ENCODE assay signal across 40 cellular contexts in genomic region chr12:24293549-24293948, GRCh38.
"Had no signal": no experiment of that assay in that cellular context is flagged by ENCODE, and none has a peak within 500 bp of the region (broad histone marks: within the 10 kb centered on the region; RNA-seq: fewer than 3 reads in every experiment).

No MANE protein-coding gene starts in this region.

- DNase-seq: activated CD4-positive, alpha-beta memory T cell treated with anti-CD3 and anti-CD28 coated beads, Interleukin-2, amount 10 ng/mL, durations not matched to agents 7 days and 5 days; activated CD4-positive, alpha-beta T cell treated with anti-CD3 and anti-CD28 coated beads for 1 hour; activated CD4-positive, alpha-beta T cell treated with anti-CD3 and anti-CD28 coated beads for 36 hours; activated CD4-positive, alpha-beta T cell treated with anti-CD3 and anti-CD28 coated beads for 48 hours; activated CD4-positive, alpha-beta T cell treated with anti-CD3 and anti-CD28 coated beads, Interleukin-2, amount 10 ng/mL, durations not matched to agents 7 days and 5 days; activated CD4-positive, alpha-beta T cell treated with anti-CD3 and anti-CD28 coated beads, Interleukin-2, amount 50 U/mL, for 48 hours; activated CD4-positive, CD25-positive, alpha-beta regulatory T cell; activated CD8-positive, alpha-beta memory T cell treated with anti-CD3 and anti-CD28 coated beads for 24 hours; activated CD8-positive, alpha-beta memory T cell treated with anti-CD3 and anti-CD28 coated beads, Interleukin-2, amount 10 ng/mL, durations not matched to agents 7 days and 5 days; activated CD8-positive, alpha-beta memory T cell treated with anti-CD3 and anti-CD28 coated beads, Interleukin-2, amount 50 U/mL, for 48 hours; activated CD8-positive, alpha-beta T cell treated with anti-CD3 and anti-CD28 coated beads, Interleukin-2, amount 10 ng/mL, durations not matched to agents 7 days and 5 days; activated effector memory CD4-positive, alpha-beta T cell treated with Interleukin-2 at 50 U/mL for 16 hours; activated gamma-delta T cell; activated naive CD4-positive, alpha-beta T cell treated with anti-CD3 and anti-CD28 coated beads, Interleukin-2, amount 10 ng/mL, durations not matched to agents 7 days and 5 days; activated naive CD4-positive, alpha-beta T cell treated with Interleukin-2 at 50 U/mL for 16 hours; activated naive CD8-positive, alpha-beta T cell treated with anti-CD3 and anti-CD28 coated beads, Interleukin-2, amount 10 ng/mL, durations not matched to agents 7 days and 5 days; activated naive CD8-positive, alpha-beta T cell treated with anti-CD3 and anti-CD28 coated beads, Interleukin-2, amount 50 U/mL, for 24 hours; activated T-cell treated with anti-CD3 and anti-CD28 coated beads, Interleukin-2, amount 50 U/mL, for 24 hours; activated T-cell treated with anti-CD3 and anti-CD28 coated beads, Interleukin-2, amount 50 U/mL, for 48 hours; amygdala; anterior cingulate cortex; caudate nucleus; cerebellar nuclear complex; T-helper 1 cell; T-helper 2 cell; T-helper 9 cell; WERI-Rb-1 had no signal

- H3K27ac ChIP-seq: ascending aorta, cardiac muscle cell, WERI-Rb-1 had no signal

- H3K4me3 ChIP-seq: ascending aorta, cardiac muscle cell had no signal

- H3K4me1 Mint-ChIP-seq: activated CD4-positive, alpha-beta memory T cell treated with anti-CD3 and anti-CD28 coated beads, Interleukin-2, amount 10 ng/mL, durations not matched to agents 7 days and 5 days; activated CD4-positive, alpha-beta T cell treated with anti-CD3 and anti-CD28 coated beads for 36 hours; activated CD4-positive, alpha-beta T cell treated with anti-CD3 and anti-CD28 coated beads, Interleukin-2, amount 10 ng/mL, durations not matched to agents 7 days and 5 days; activated CD8-positive, alpha-beta memory T cell treated with anti-CD3 and anti-CD28 coated beads, Interleukin-2, amount 10 ng/mL, durations not matched to agents 7 days and 5 days; activated naive CD4-positive, alpha-beta T cell treated with anti-CD3 and anti-CD28 coated beads, Interleukin-2, amount 10 ng/mL, durations not matched to agents 7 days and 5 days; activated naive CD4-positive, alpha-beta T cell treated with anti-CD3 and anti-CD28 coated beads, Interleukin-2, amount 50 U/mL, for 24 hours; activated naive CD8-positive, alpha-beta T cell treated with anti-CD3 and anti-CD28 coated beads, Interleukin-2, amount 10 ng/mL, durations not matched to agents 7 days and 5 days; activated naive CD8-positive, alpha-beta T cell treated with anti-CD3 and anti-CD28 coated beads, Interleukin-2, amount 50 U/mL, for 24 hours; central memory CD8-positive, alpha-beta T cell had no signal

- ATAC-seq: activated CD4-positive, alpha-beta T cell treated with anti-CD3 and anti-CD28 coated beads for 36 hours; activated CD4-positive, CD25-positive, alpha-beta regulatory T cell treated with anti-CD3 and anti-CD28 coated beads, Interleukin-2, amount 50 U/mL, for 24 hours; activated CD8-positive, alpha-beta memory T cell treated with anti-CD3 and anti-CD28 coated beads, Interleukin-2, amount 10 ng/mL, durations not matched to agents 7 days and 5 days; activated CD8-positive, alpha-beta T cell treated with anti-CD3 and anti-CD28 coated beads, Interleukin-2, amount 10 ng/mL, durations not matched to agents 7 days and 5 days; activated naive CD8-positive, alpha-beta T cell treated with anti-CD3 and anti-CD28 coated beads, Interleukin-2, amount 50 U/mL, for 24 hours; WTC11 had no signal

- H3K9me3 ChIP-seq: ascending aorta had no signal

- H3K4me1 ChIP-seq: ascending aorta had no signal

- H3K36me3 ChIP-seq: ascending aorta, cardiac muscle cell, WERI-Rb-1 had no signal

- H3K27me3 ChIP-seq: ascending aorta, cardiac muscle cell had no signal

- H3K27me3 Mint-ChIP-seq: activated CD4-positive, alpha-beta memory T cell treated with anti-CD3 and anti-CD28 coated beads, Interleukin-2, amount 10 ng/mL, durations not matched to agents 7 days and 5 days; activated CD4-positive, alpha-beta T cell treated with anti-CD3 and anti-CD28 coated beads for 36 hours; activated CD4-positive, alpha-beta T cell treated with anti-CD3 and anti-CD28 coated beads, Interleukin-2, amount 10 ng/mL, durations not matched to agents 7 days and 5 days; activated CD8-positive, alpha-beta memory T cell treated with anti-CD3 and anti-CD28 coated beads, Interleukin-2, amount 10 ng/mL, durations not matched to agents 7 days and 5 days; activated naive CD4-positive, alpha-beta T cell treated with anti-CD3 and anti-CD28 coated beads, Interleukin-2, amount 10 ng/mL, durations not matched to agents 7 days and 5 days; activated naive CD4-positive, alpha-beta T cell treated with anti-CD3 and anti-CD28 coated beads, Interleukin-2, amount 50 U/mL, for 24 hours; activated naive CD8-positive, alpha-beta T cell; activated naive CD8-positive, alpha-beta T cell treated with anti-CD3 and anti-CD28 coated beads, Interleukin-2, amount 10 ng/mL, durations not matched to agents 7 days and 5 days; activated naive CD8-positive, alpha-beta T cell treated with anti-CD3 and anti-CD28 coated beads, Interleukin-2, amount 50 U/mL, for 24 hours; activated T-cell treated with anti-CD3 and anti-CD28 coated beads, Interleukin-2, amount 50 U/mL, for 24 hours; brain; central memory CD8-positive, alpha-beta T cell had no signal

- H3K4me3 Mint-ChIP-seq: activated CD4-positive, alpha-beta memory T cell treated with anti-CD3 and anti-CD28 coated beads, Interleukin-2, amount 10 ng/mL, durations not matched to agents 7 days and 5 days; activated CD4-positive, alpha-beta T cell treated with anti-CD3 and anti-CD28 coated beads for 36 hours; activated CD4-positive, alpha-beta T cell treated with anti-CD3 and anti-CD28 coated beads, Interleukin-2, amount 10 ng/mL, durations not matched to agents 7 days and 5 days; activated CD8-positive, alpha-beta memory T cell treated with anti-CD3 and anti-CD28 coated beads, Interleukin-2, amount 10 ng/mL, durations not matched to agents 7 days and 5 days; activated CD8-positive, alpha-beta T cell treated with anti-CD3 and anti-CD28 coated beads, Interleukin-2, amount 10 ng/mL, durations not matched to agents 7 days and 5 days; activated naive CD4-positive, alpha-beta T cell treated with anti-CD3 and anti-CD28 coated beads, Interleukin-2, amount 10 ng/mL, durations not matched to agents 7 days and 5 days; activated naive CD4-positive, alpha-beta T cell treated with anti-CD3 and anti-CD28 coated beads, Interleukin-2, amount 50 U/mL, for 24 hours; activated naive CD8-positive, alpha-beta T cell; activated naive CD8-positive, alpha-beta T cell treated with anti-CD3 and anti-CD28 coated beads, Interleukin-2, amount 10 ng/mL, durations not matched to agents 7 days and 5 days; activated naive CD8-positive, alpha-beta T cell treated with anti-CD3 and anti-CD28 coated beads, Interleukin-2, amount 50 U/mL, for 24 hours; activated T-cell treated with anti-CD3 and anti-CD28 coated beads, Interleukin-2, amount 50 U/mL, for 24 hours; brain; central memory CD8-positive, alpha-beta T cell; T-helper 1 cell treated with Interleukin-12 subunit alpha and Interleukin-12 subunit beta and Interleukin-4 antibody, amounts not matched to agents 30 μg/mL and 1 μg/mL, for 36 hours; T-helper 2 cell treated with Interferon-gamma antibody and Interleukin-4, amounts not matched to agents 5 μg/mL and 100 μg/mL, for 36 hours; WTC11 had no signal

- H3K9me3 Mint-ChIP-seq: activated CD4-positive, alpha-beta memory T cell treated with anti-CD3 and anti-CD28 coated beads, Interleukin-2, amount 10 ng/mL, durations not matched to agents 7 days and 5 days; activated CD4-positive, alpha-beta T cell treated with anti-CD3 and anti-CD28 coated beads, Interleukin-2, amount 10 ng/mL, durations not matched to agents 7 days and 5 days; activated naive CD4-positive, alpha-beta T cell treated with anti-CD3 and anti-CD28 coated beads, Interleukin-2, amount 10 ng/mL, durations not matched to agents 7 days and 5 days; activated naive CD4-positive, alpha-beta T cell treated with anti-CD3 and anti-CD28 coated beads, Interleukin-2, amount 50 U/mL, for 24 hours; activated naive CD8-positive, alpha-beta T cell treated with anti-CD3 and anti-CD28 coated beads, Interleukin-2, amount 10 ng/mL, durations not matched to agents 7 days and 5 days; activated naive CD8-positive, alpha-beta T cell treated with anti-CD3 and anti-CD28 coated beads, Interleukin-2, amount 50 U/mL, for 24 hours; activated T-cell treated with anti-CD3 and anti-CD28 coated beads, Interleukin-2, amount 50 U/mL, for 24 hours; activated T-helper 2 cell treated with anti-CD3 and anti-CD28 coated beads, Interferon-gamma antibody, Interleukin-2, Interleukin-4, amounts not matched to agents 10 μg/mL and 5 μg/mL and 100 μg/mL, durations not matched to agents 14 hours and 24 hours and 36 hours; central memory CD8-positive, alpha-beta T cell; T-helper 1 cell treated with Interleukin-12 subunit alpha and Interleukin-12 subunit beta and Interleukin-4 antibody, amounts not matched to agents 30 μg/mL and 1 μg/mL, for 36 hours; T-helper 2 cell treated with Interferon-gamma antibody and Interleukin-4, amounts not matched to agents 5 μg/mL and 100 μg/mL, for 36 hours; WTC11 had no signal

- FAIRE-seq: bronchial epithelial cell, TTC549 had no signal

- H3K36me3 Mint-ChIP-seq: activated CD8-positive, alpha-beta memory T cell treated with anti-CD3 and anti-CD28 coated beads, Interleukin-2, amount 10 ng/mL, durations not matched to agents 7 days and 5 days; activated naive CD4-positive, alpha-beta T cell treated with anti-CD3 and anti-CD28 coated beads, Interleukin-2, amount 10 ng/mL, durations not matched to agents 7 days and 5 days; activated naive CD4-positive, alpha-beta T cell treated with anti-CD3 and anti-CD28 coated beads, Interleukin-2, amount 50 U/mL, for 24 hours; activated naive CD8-positive, alpha-beta T cell; activated naive CD8-positive, alpha-beta T cell treated with anti-CD3 and anti-CD28 coated beads, Interleukin-2, amount 10 ng/mL, durations not matched to agents 7 days and 5 days; brain; WTC11 had no signal

- H3K27ac Mint-ChIP-seq: activated CD4-positive, alpha-beta memory T cell treated with anti-CD3 and anti-CD28 coated beads, Interleukin-2, amount 10 ng/mL, durations not matched to agents 7 days and 5 days; activated CD4-positive, alpha-beta T cell treated with anti-CD3 and anti-CD28 coated beads for 36 hours; activated CD4-positive, alpha-beta T cell treated with anti-CD3 and anti-CD28 coated beads, Interleukin-2, amount 10 ng/mL, durations not matched to agents 7 days and 5 days; activated CD8-positive, alpha-beta memory T cell treated with anti-CD3 and anti-CD28 coated beads, Interleukin-2, amount 10 ng/mL, durations not matched to agents 7 days and 5 days; activated CD8-positive, alpha-beta T cell treated with anti-CD3 and anti-CD28 coated beads, Interleukin-2, amount 10 ng/mL, durations not matched to agents 7 days and 5 days; activated naive CD4-positive, alpha-beta T cell treated with anti-CD3 and anti-CD28 coated beads, Interleukin-2, amount 10 ng/mL, durations not matched to agents 7 days and 5 days; activated naive CD4-positive, alpha-beta T cell treated with anti-CD3 and anti-CD28 coated beads, Interleukin-2, amount 50 U/mL, for 24 hours; activated naive CD8-positive, alpha-beta T cell; activated naive CD8-positive, alpha-beta T cell treated with anti-CD3 and anti-CD28 coated beads, Interleukin-2, amount 10 ng/mL, durations not matched to agents 7 days and 5 days; activated naive CD8-positive, alpha-beta T cell treated with anti-CD3 and anti-CD28 coated beads, Interleukin-2, amount 50 U/mL, for 24 hours; activated T-cell treated with anti-CD3 and anti-CD28 coated beads, Interleukin-2, amount 50 U/mL, for 24 hours; activated T-helper 2 cell treated with anti-CD3 and anti-CD28 coated beads, Interferon-gamma antibody, Interleukin-2, Interleukin-4, amounts not matched to agents 10 μg/mL and 5 μg/mL and 100 μg/mL, durations not matched to agents 14 hours and 24 hours and 36 hours; brain; T-helper 1 cell treated with Interleukin-12 subunit alpha and Interleukin-12 subunit beta and Interleukin-4 antibody, amounts not matched to agents 30 μg/mL and 1 μg/mL, for 36 hours; T-helper 2 cell treated with Interferon-gamma antibody and Interleukin-4, amounts not matched to agents 5 μg/mL and 100 μg/mL, for 36 hours; WTC11 had no signal
